In genomic region chr14:67483599-67484270, GRCh38 we compare ENCODE assay signal across 24 cellular contexts. TPM values are rescaled to one million over a fixed set of nuclear protein-coding genes. Genes with fewer than 3 reads are reported as not detected.
DNase-seq lines count a peak whose midpoint lies in the region; ATAC-seq and TF ChIP-seq lines count a peak whose summit lies in the region.
"Had no signal": no experiment of that assay in that cellular context is flagged by ENCODE, and none has a peak within 500 bp of the region (broad histone marks: within the 10 kb centered on the region; RNA-seq: fewer than 3 reads in every experiment).

No MANE protein-coding gene starts in this region.

- POLR2A ChIA-PET in CD4-positive, alpha-beta T cell (lab: Charles Lee) = interaction anchor here (0.9 kb wide), 1 partner anchor 12 kb away, joined by 3 read pairs; no protein-coding TSS in a partner anchor

- H3K4me3 ChIP-seq in left ventricle myocardium inferior (no peak overlapping the region), psoas muscle (no peak overlapping the region)
- H3K4me3 ChIP-seq: gastroesophageal sphincter, GM23248, Peyer's patch, SK-N-MC had no signal

- no peaks in the 10 kb centered on the region for H3K27me3 Mint-ChIP-seq in CD4-positive, alpha-beta T cell
- H3K27me3 Mint-ChIP-seq: IgD-negative memory B cell had no signal

- intact Hi-C loops in CD4-positive, alpha-beta T cell (cut with DNase I, micrococcal nuclease) = no loop called here
- intact Hi-C loops in left ventricle myocardium inferior (cut with micrococcal nuclease) = no loop called here
- intact Hi-C loops in psoas muscle (cut with DNase I) = no loop called here

- CTCF ChIA-PET in CD4-positive, alpha-beta T cell (lab: Charles Lee) = no interaction called here

- H3K4me3 Mint-ChIP-seq in CD4-positive, alpha-beta T cell = no peak overlapping the region
- H3K4me3 Mint-ChIP-seq: HFFc6, IgD-negative memory B cell had no signal

- H3K4me1 ChIP-seq in left ventricle myocardium inferior = peaks cover 46% of the 10 kb centered on the region
- H3K4me1 ChIP-seq in psoas muscle = peaks cover 13% of the 10 kb centered on the region
- H3K4me1 ChIP-seq: gastroesophageal sphincter had no signal

- WGBS in psoas muscle, 3 donors = 39 to 49% (median 48%) methylated on average over 7 of the region's 7 CpGs

- peaks cover 72% of the 10 kb centered on the region for H3K4me1 Mint-ChIP-seq in CD4-positive, alpha-beta T cell (ENCODE audit: low read depth)

- H3K27ac Mint-ChIP-seq in CD4-positive, alpha-beta T cell = peak overlapping the region; percentile 100
- H3K27ac Mint-ChIP-seq: activated T-helper 2 cell treated with anti-CD3 and anti-CD28 coated beads, Interferon-gamma antibody, Interleukin-2, Interleukin-4, amounts not matched to agents 10 μg/mL and 5 μg/mL and 100 μg/mL, durations not matched to agents 14 hours and 24 hours and 36 hours; HFFc6 had no signal

- H3K27me3 ChIP-seq in CD4-positive, alpha-beta T cell (ENCODE audit: control insufficient read depth, insufficient read depth, low read length) = no peaks in the 10 kb centered on the region
- H3K27me3 ChIP-seq in left ventricle myocardium inferior (ENCODE audit: low read depth) (no peaks in the 10 kb centered on the region), psoas muscle (ENCODE audit: insufficient read depth in 3 of 3, low read length in 2 of 3) (no peaks in the 10 kb centered on the region)
- H3K27me3 ChIP-seq: gastroesophageal sphincter, Peyer's patch had no signal

- no peaks in the 10 kb centered on the region for H3K9me3 Mint-ChIP-seq in CD4-positive, alpha-beta T cell
- H3K9me3 Mint-ChIP-seq: activated T-helper 2 cell treated with anti-CD3 and anti-CD28 coated beads, Interferon-gamma antibody, Interleukin-2, Interleukin-4, amounts not matched to agents 10 μg/mL and 5 μg/mL and 100 μg/mL, durations not matched to agents 14 hours and 24 hours and 36 hours; HFFc6; IgD-negative memory B cell had no signal

- peaks cover 78% of the 10 kb centered on the region for H3K36me3 Mint-ChIP-seq in CD4-positive, alpha-beta T cell (ENCODE audit: low read depth)

- no peak for ATAC-seq in CD4-positive, alpha-beta T cell (ENCODE audit: poor library complexity)
- peak; percentile 39 to 51 (median 49) for ATAC-seq in psoas muscle
- ATAC-seq in HG03039 (IDR thresholded peaks at IDR 0.05; ENCODE audit: unreplicated experiment) = no peak
- ATAC-seq: esophagus mucosa, gastroesophageal sphincter had no signal

- H3K36me3 ChIP-seq in left ventricle myocardium inferior = no peaks in the 10 kb centered on the region
- H3K36me3 ChIP-seq in psoas muscle (ENCODE audit: insufficient read depth in 1 of 2, low read depth in 1 of 2) = no peaks in the 10 kb centered on the region
- H3K36me3 ChIP-seq: gastroesophageal sphincter, WERI-Rb-1 had no signal

- no peak overlapping the region for H3K27ac ChIP-seq in CD4-positive, alpha-beta T cell (ENCODE audit: low read depth, low read length)
- H3K27ac ChIP-seq in left ventricle myocardium inferior (replicated peaks) = peak overlapping the region; percentile 86
- peak overlapping the region; percentile 37 for H3K27ac ChIP-seq in psoas muscle
- H3K27ac ChIP-seq: gastroesophageal sphincter, GM23248, SK-N-MC, WERI-Rb-1 had no signal

- in situ Hi-C loops in GM13976 (cut with MboI; ENCODE audit: low sequenced_read_pairs, unreplicated experiment) = no loop called here

- TF ChIP-seq CTCF in CD4-positive, alpha-beta T cell (IDR thresholded peaks at IDR 0.05) = no peak
- TF ChIP-seq CTCF in GM13976 (IDR thresholded peaks at IDR 0.05; ENCODE audit: borderline replicate concordance, control extremely low read depth, extremely low read depth, insufficient read depth, missing control alignments) (no peak), left ventricle myocardium inferior (IDR thresholded peaks at IDR 0.05; ENCODE audit: borderline replicate concordance) (no peak), psoas muscle (IDR thresholded peaks at IDR 0.05) (no peak)

- no peaks in the 10 kb centered on the region for H3K9me3 ChIP-seq in CD4-positive, alpha-beta T cell (ENCODE audit: control insufficient read depth, low read length)
- no peaks in the 10 kb centered on the region for H3K9me3 ChIP-seq in left ventricle myocardium inferior (replicated peaks)
- H3K9me3 ChIP-seq in psoas muscle = no peaks in the 10 kb centered on the region
- H3K9me3 ChIP-seq: gastroesophageal sphincter, Peyer's patch had no signal

- DNase-seq in CD4-positive, alpha-beta T cell = no peak
- DNase-seq in GM13976 (ENCODE audit: low spot score) (peak; percentile 52), left ventricle myocardium inferior (no peak), psoas muscle (no peak), occipital lobe (lab: John Stamatoyannopoulos, UW) (no peak)
- DNase-seq in stimulated activated CD4-positive, alpha-beta T cell treated with anti-CD3 and anti-CD28 coated beads, Interleukin-4, amount 100 ng/mL, for 24 hours = no peak
- DNase-seq in stimulated activated CD4-positive, alpha-beta T cell treated with anti-CD3 and anti-CD28 coated beads, Interleukin-2, amount 100 ng/mL, for 24 hours = no peak
- DNase-seq: DMS53; effector CD4-positive, alpha-beta T cell; GM23248; HFFc6; mammary epithelial cell; NCI-H1417 treated with DMSO at 0.1 percent for 48 hours; NCI-H2107; NCI-H510A treated with DMSO at 0.1 percent for 48 hours; NK-92 treated with Interleukin-12 subunit alpha and Interleukin-12 subunit beta, amount 100 ng/mL, for 24 hours; Peyer's patch; WERI-Rb-1 had no signal

RNA-seq across cellular contexts. Expression of gene TMEM229B, which starts 4.8 kb away (rescaled TPM):
- 1 to 10 TPM; 7.1 to 9.1 TPM for total RNA-seq in CD4-positive, alpha-beta T cell
- total RNA-seq in left ventricle myocardium inferior = 1.4 TPM
- 1 to 10 TPM in 1 of 4 donors, under 1 TPM in 3; 0.46 to 1.2 (median 0.72) TPM for total RNA-seq in psoas muscle
- polyA plus RNA-seq in psoas muscle = under 1 TPM; 0.14 to 0.52 (median 0.48) TPM
- 23.9 TPM for total RNA-seq in occipital lobe

RNA-seq across cellular contexts. Expression of gene PLEKHH1, which starts 49.4 kb away (rescaled TPM):
- under 1 TPM; 0.16 to 0.53 TPM for total RNA-seq in CD4-positive, alpha-beta T cell
- total RNA-seq in left ventricle myocardium inferior (3.7 TPM), psoas muscle (1 to 10 TPM; 1.1 to 4.5 (median 2.5) TPM), occipital lobe (5.5 TPM)
- polyA plus RNA-seq in psoas muscle = 1 to 10 TPM; 1.4 to 3.4 (median 2.5) TPM
- polyA plus RNA-seq: IgD-negative memory B cell had no signal

Comparison
In these comparisons a context has a peak if more than half of its experiments do, and no peak if none do; other contexts are left out.
1. ATAC-seq: peak in psoas muscle (4 of 4); none in CD4-positive, alpha-beta T cell (single experiment) and HG03039 (single experiment).